In genomic region chr19:42132030-42132628, GRCh38 we compare ENCODE assay signal across 8 cellular contexts. TPM values are rescaled to one million over a fixed set of nuclear protein-coding genes. Genes with fewer than 3 reads are reported as not detected.
DNase-seq lines count a peak whose midpoint lies in the region; ATAC-seq and TF ChIP-seq lines count a peak whose summit lies in the region.

Gene POU2F2 (minus strand): TSS chr19:42132446. CDS start chr19:42132411, 35 bp downstream.

- peak within 1 kb of the TSS; percentile 98 to 99 for H3K4me3 Mint-ChIP-seq in CD14-positive monocyte
- H3K4me3 Mint-ChIP-seq in activated naive CD4-positive, alpha-beta T cell treated with anti-CD3 and anti-CD28 coated beads for 36 hours, result peak within 1 kb of the TSS; percentile 79

- CTCF ChIA-PET in RWPE1 (lab: Yijun Ruan, JAX), result interaction anchor here (0.5 to 2.2 kb wide), 14 partner anchors 13 to 269 kb away, joined by 3 to 7 read pairs (median 3); partner anchors contain the start of gene GSK3A
- CTCF ChIA-PET in activated naive CD4-positive, alpha-beta T cell treated with anti-CD3 and anti-CD28 coated beads for 36 hours (lab: Charles Lee), result interaction anchor here (0.8 to 2.8 kb wide), 23 partner anchors 8 to 307 kb away, joined by 3 to 40 read pairs (median 4); partner anchors contain the start of gene GSK3A

- ATAC-seq in GM21825 (IDR thresholded peaks at IDR 0.05; ENCODE audit: unreplicated experiment) (peak; percentile 41), GM19467 (IDR thresholded peaks at IDR 0.05; ENCODE audit: unreplicated experiment) (no peak), HG02938 (IDR thresholded peaks at IDR 0.05; ENCODE audit: unreplicated experiment) (no peak)

- H3K36me3 Mint-ChIP-seq in CD14-positive monocyte, result peaks cover 27 to 33% of the 10 kb centered on the region in 2 donors
- H3K36me3 Mint-ChIP-seq in activated naive CD4-positive, alpha-beta T cell treated with anti-CD3 and anti-CD28 coated beads for 36 hours (ENCODE audit: low read depth), result no peaks in the 10 kb centered on the region

- H3K27ac ChIP-seq in RWPE1, result peak within 1 kb of the TSS; percentile 96

- H3K27ac Mint-ChIP-seq in CD14-positive monocyte, result peak within 1 kb of the TSS; percentile 80 to 97 (median 95)
- peak within 1 kb of the TSS; percentile 86 for H3K27ac Mint-ChIP-seq in activated naive CD4-positive, alpha-beta T cell treated with anti-CD3 and anti-CD28 coated beads for 36 hours

- H3K4me3 ChIP-seq in iPS-11a (ENCODE audit: low read depth, low read length), result peak within 1 kb of the TSS; percentile 50

- intact Hi-C loops in CD14-positive monocyte (cut with micrococcal nuclease), result loop anchor here (2.0 to 10.0 kb wide), 7 partner anchors 23 to 193 kb away; partner anchors contain the start of genes GSK3A (in 1 of the 2) and MEGF8 (in 1 of the 2)
- intact Hi-C loops in activated naive CD4-positive, alpha-beta T cell treated with anti-CD3 and anti-CD28 coated beads for 36 hours (cut with micrococcal nuclease), result loop anchor here (1.0 to 2.0 kb wide), 8 partner anchors 9 to 309 kb away; partner anchors contain the start of genes ERF and MEGF8

- TF ChIP-seq CTCF in CD14-positive monocyte (IDR thresholded peaks at IDR 0.05) (no peak), RWPE1 (conservative IDR thresholded peaks at IDR 0.05; ENCODE audit: low read depth) (no peak)

- peaks cover 62% of the 10 kb centered on the region for H3K4me1 Mint-ChIP-seq in CD14-positive monocyte
- H3K4me1 Mint-ChIP-seq in activated naive CD4-positive, alpha-beta T cell treated with anti-CD3 and anti-CD28 coated beads for 36 hours (ENCODE audit: low read depth), result peaks cover 64% of the 10 kb centered on the region

- peak; percentile 80 for DNase-seq in CD14-positive monocyte (ENCODE audit: low spot score)
- DNase-seq in RWPE1 (ENCODE audit: low spot score), result no peak
- peak; percentile 91 for DNase-seq in activated naive CD4-positive, alpha-beta T cell treated with anti-CD3 and anti-CD28 coated beads for 36 hours
- DNase-seq in stimulated activated CD4-positive, alpha-beta T cell treated with anti-CD3 and anti-CD28 coated beads, Interleukin-2, amount 100 ng/mL, for 4 hours (ENCODE audit: low read depth), result peak; percentile 94

- POLR2A ChIA-PET in RWPE1 (lab: Yijun Ruan, JAX; ENCODE audit: low non-redundant PET), result no interaction called here

- H3K27me3 Mint-ChIP-seq in CD14-positive monocyte (ENCODE audit: low read depth in 3 of 3), result peaks cover 0 to 3% (median 3%) of the 10 kb centered on the region in 3 donors
- H3K27me3 Mint-ChIP-seq in activated naive CD4-positive, alpha-beta T cell treated with anti-CD3 and anti-CD28 coated beads for 36 hours (ENCODE audit: low read depth), result no peaks in the 10 kb centered on the region

- no peaks in the 10 kb centered on the region for H3K9me3 Mint-ChIP-seq in CD14-positive monocyte
- no peaks in the 10 kb centered on the region for H3K9me3 Mint-ChIP-seq in activated naive CD4-positive, alpha-beta T cell treated with anti-CD3 and anti-CD28 coated beads for 36 hours

RNA-seq across cellular contexts. Expression of gene POU2F2, which starts in this region (rescaled TPM):
- polyA plus RNA-seq in CD14-positive monocyte, result 10 to 100 TPM; 20.0 to 28.2 TPM
- 10 to 100 TPM; 30.0 to 31.9 TPM for total RNA-seq in activated naive CD4-positive, alpha-beta T cell treated with anti-CD3 and anti-CD28 coated beads for 36 hours
